ENCODE assay signal across 1 cellular context in genomic region chr3:33440578-33441321, GRCh38.
A peak's percentile ranks its signal among the peaks of the same experiment; 100 is the strongest.
TF ChIP-seq lines count a peak whose summit lies in the region.

No MANE protein-coding gene starts in this region.

TF ChIP-seq in K562, 482 proteins besides CTCF, POLR2A, EP300 and RAD21 (continued from another document):
- TF ChIP-seq TFE3 (CRISPR knock-in tag; IDR thresholded peaks at IDR 0.05) (no peak), ZNF133 (CRISPR knock-in tag; IDR thresholded peaks at IDR 0.05) (no peak; the same call in 1 of the 2 replicates), RAD51 (IDR thresholded peaks at IDR 0.05; ENCODE audit: borderline replicate concordance, low read depth) (no peak), ARHGAP35 (IDR thresholded peaks at IDR 0.05; ENCODE audit: partially characterized antibody) (no peak), MEF2A (IDR thresholded peaks at IDR 0.05; ENCODE audit: control insufficient read depth, low read depth, low read length) (no peak), TBL1XR1 (IDR thresholded peaks at IDR 0.05; ENCODE audit: low read length in 2 of 2) (no peak; a peak in 3 of 4 replicates), NFIX (CRISPR knock-in tag; IDR thresholded peaks at IDR 0.05; ENCODE audit: low read depth) (no peak), RBM17 (IDR thresholded peaks at IDR 0.05; ENCODE audit: borderline replicate concordance, low read depth, low read length) (no peak), MCM2 (IDR thresholded peaks at IDR 0.05; ENCODE audit: low read depth) (no peak), HNRNPUL1 (IDR thresholded peaks at IDR 0.05; ENCODE audit: low read length) (no peak), NONO (IDR thresholded peaks at IDR 0.05; ENCODE audit: low read depth in 2 of 2, low read length in 1 of 2) (peak in 1 of 2 experiments; percentile 88; a peak in 2 of 4 replicates), ETV5 (CRISPR knock-in tag; IDR thresholded peaks at IDR 0.05; ENCODE audit: low read depth) (peak; percentile 77), HDAC8 (tag; IDR thresholded peaks at IDR 0.05) (no peak), NFRKB (IDR thresholded peaks at IDR 0.05; ENCODE audit: low read depth) (peak; percentile 92), MBD1 (CRISPR knock-in tag; IDR thresholded peaks at IDR 0.05) (no peak), TCF3 (CRISPR knock-in tag; IDR thresholded peaks at IDR 0.05) (no peak), ATF3 (IDR thresholded peaks at IDR 0.05) (peak; percentile 18; the same call in 1 of the 2 replicates), ATF3 (CRISPR knock-in tag; conservative IDR thresholded peaks at IDR 0.05) (0 out of 2 replicates have a peak, but pooled peaks have one; percentile 58), HNRNPLL (IDR thresholded peaks at IDR 0.05; ENCODE audit: low read depth, low read length, poor library complexity, severe bottlenecking) (no peak), THRB (CRISPR knock-in tag; conservative IDR thresholded peaks at IDR 0.05) (no peak), FOXJ3 (CRISPR knock-in tag; IDR thresholded peaks at IDR 0.05) (no peak), ZNF134 (CRISPR knock-in tag; conservative IDR thresholded peaks at IDR 0.05) (no peak), NR4A1 (CRISPR knock-in tag; IDR thresholded peaks at IDR 0.05) (no peak; the same call in 1 of the 2 replicates), NR4A1 (tag; IDR thresholded peaks at IDR 0.05) (no peak; the same call in 1 of the 2 replicates), ZNF518B (CRISPR knock-in tag; IDR thresholded peaks at IDR 0.05) (no peak), PKNOX1 (IDR thresholded peaks at IDR 0.05) (peak; percentile 100), PRMT5 (CRISPR knock-in tag; IDR thresholded peaks at IDR 0.05) (no peak), ILF3 (IDR thresholded peaks at IDR 0.05; ENCODE audit: borderline replicate concordance) (no peak), ZNF347 (CRISPR knock-in tag; IDR thresholded peaks at IDR 0.05; ENCODE audit: low read depth) (no peak), KDM5B (IDR thresholded peaks at IDR 0.05; ENCODE audit: insufficient replicate concordance, low read depth, low read length) (peak; percentile 97), NR0B1 (IDR thresholded peaks at IDR 0.05; ENCODE audit: partially characterized antibody) (no peak), ZNF3 (CRISPR knock-in tag; IDR thresholded peaks at IDR 0.05) (no peak), USF2 (CRISPR knock-in tag; IDR thresholded peaks at IDR 0.05) (no peak)
